Comparison of ENCODE assay signal across 1 cellular context in the genomic region with DNA sequence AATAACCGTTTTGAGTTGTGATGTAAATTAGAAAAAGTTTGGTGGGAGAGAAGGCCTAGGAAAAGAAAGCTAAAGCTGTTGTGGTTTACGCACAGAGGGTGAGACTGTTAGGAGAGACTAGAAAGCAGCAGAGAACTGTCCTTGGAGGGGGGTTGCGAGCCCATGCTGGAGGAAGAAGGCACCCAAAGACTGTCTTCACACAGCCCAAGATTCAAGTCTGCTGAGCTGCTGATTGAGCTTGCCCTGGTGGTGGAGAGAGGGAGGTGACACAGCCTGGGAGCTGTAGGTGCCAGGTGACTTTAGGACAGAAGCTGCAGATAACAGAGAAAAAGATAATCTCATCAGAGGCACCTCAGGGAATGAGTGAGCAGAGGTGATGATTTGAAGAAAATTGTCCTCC.
TF ChIP-seq lines count a peak whose summit lies in the region.

No MANE protein-coding gene starts in this region.

TF ChIP-seq in H1, 55 proteins besides CTCF, POLR2A, EP300 and RAD21:
- TF ChIP-seq GTF2F1 (IDR thresholded peaks at IDR 0.05; ENCODE audit: borderline replicate concordance, low read depth, low read length), result no peak
- no peak for TF ChIP-seq ATF3 (IDR thresholded peaks at IDR 0.05; ENCODE audit: insufficient read depth, low read depth, low read length)
- no peak for TF ChIP-seq SIN3A (conservative IDR thresholded peaks at IDR 0.05 in 1 of 2, IDR thresholded peaks at IDR 0.05 in 1 of 2; ENCODE audit: low read depth in 1 of 2, low read length in 2 of 2)
- TF ChIP-seq, protein P1, sequence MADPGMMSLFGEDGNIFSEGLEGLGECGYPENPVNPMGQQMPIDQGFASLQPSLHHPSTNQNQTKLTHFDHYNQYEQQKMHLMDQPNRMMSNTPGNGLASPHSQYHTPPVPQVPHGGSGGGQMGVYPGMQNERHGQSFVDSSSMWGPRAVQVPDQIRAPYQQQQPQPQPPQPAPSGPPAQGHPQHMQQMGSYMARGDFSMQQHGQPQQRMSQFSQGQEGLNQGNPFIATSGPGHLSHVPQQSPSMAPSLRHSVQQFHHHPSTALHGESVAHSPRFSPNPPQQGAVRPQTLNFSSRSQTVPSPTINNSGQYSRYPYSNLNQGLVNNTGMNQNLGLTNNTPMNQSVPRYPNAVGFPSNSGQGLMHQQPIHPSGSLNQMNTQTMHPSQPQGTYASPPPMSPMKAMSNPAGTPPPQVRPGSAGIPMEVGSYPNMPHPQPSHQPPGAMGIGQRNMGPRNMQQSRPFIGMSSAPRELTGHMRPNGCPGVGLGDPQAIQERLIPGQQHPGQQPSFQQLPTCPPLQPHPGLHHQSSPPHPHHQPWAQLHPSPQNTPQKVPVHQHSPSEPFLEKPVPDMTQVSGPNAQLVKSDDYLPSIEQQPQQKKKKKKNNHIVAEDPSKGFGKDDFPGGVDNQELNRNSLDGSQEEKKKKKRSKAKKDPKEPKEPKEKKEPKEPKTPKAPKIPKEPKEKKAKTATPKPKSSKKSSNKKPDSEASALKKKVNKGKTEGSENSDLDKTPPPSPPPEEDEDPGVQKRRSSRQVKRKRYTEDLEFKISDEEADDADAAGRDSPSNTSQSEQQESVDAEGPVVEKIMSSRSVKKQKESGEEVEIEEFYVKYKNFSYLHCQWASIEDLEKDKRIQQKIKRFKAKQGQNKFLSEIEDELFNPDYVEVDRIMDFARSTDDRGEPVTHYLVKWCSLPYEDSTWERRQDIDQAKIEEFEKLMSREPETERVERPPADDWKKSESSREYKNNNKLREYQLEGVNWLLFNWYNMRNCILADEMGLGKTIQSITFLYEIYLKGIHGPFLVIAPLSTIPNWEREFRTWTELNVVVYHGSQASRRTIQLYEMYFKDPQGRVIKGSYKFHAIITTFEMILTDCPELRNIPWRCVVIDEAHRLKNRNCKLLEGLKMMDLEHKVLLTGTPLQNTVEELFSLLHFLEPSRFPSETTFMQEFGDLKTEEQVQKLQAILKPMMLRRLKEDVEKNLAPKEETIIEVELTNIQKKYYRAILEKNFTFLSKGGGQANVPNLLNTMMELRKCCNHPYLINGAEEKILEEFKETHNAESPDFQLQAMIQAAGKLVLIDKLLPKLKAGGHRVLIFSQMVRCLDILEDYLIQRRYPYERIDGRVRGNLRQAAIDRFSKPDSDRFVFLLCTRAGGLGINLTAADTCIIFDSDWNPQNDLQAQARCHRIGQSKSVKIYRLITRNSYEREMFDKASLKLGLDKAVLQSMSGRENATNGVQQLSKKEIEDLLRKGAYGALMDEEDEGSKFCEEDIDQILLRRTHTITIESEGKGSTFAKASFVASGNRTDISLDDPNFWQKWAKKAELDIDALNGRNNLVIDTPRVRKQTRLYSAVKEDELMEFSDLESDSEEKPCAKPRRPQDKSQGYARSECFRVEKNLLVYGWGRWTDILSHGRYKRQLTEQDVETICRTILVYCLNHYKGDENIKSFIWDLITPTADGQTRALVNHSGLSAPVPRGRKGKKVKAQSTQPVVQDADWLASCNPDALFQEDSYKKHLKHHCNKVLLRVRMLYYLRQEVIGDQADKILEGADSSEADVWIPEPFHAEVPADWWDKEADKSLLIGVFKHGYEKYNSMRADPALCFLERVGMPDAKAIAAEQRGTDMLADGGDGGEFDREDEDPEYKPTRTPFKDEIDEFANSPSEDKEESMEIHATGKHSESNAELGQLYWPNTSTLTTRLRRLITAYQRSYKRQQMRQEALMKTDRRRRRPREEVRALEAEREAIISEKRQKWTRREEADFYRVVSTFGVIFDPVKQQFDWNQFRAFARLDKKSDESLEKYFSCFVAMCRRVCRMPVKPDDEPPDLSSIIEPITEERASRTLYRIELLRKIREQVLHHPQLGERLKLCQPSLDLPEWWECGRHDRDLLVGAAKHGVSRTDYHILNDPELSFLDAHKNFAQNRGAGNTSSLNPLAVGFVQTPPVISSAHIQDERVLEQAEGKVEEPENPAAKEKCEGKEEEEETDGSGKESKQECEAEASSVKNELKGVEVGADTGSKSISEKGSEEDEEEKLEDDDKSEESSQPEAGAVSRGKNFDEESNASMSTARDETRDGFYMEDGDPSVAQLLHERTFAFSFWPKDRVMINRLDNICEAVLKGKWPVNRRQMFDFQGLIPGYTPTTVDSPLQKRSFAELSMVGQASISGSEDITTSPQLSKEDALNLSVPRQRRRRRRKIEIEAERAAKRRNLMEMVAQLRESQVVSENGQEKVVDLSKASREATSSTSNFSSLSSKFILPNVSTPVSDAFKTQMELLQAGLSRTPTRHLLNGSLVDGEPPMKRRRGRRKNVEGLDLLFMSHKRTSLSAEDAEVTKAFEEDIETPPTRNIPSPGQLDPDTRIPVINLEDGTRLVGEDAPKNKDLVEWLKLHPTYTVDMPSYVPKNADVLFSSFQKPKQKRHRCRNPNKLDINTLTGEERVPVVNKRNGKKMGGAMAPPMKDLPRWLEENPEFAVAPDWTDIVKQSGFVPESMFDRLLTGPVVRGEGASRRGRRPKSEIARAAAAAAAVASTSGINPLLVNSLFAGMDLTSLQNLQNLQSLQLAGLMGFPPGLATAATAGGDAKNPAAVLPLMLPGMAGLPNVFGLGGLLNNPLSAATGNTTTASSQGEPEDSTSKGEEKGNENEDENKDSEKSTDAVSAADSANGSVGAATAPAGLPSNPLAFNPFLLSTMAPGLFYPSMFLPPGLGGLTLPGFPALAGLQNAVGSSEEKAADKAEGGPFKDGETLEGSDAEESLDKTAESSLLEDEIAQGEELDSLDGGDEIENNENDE (IDR thresholded peaks at IDR 0.05; ENCODE audit: insufficient replicate concordance, low read length), result no peak
- no peak for TF ChIP-seq HDAC2 (IDR thresholded peaks at IDR 0.05; ENCODE audit: borderline replicate concordance in 1 of 2, low read depth in 2 of 2, low read length in 2 of 2)
- TF ChIP-seq POLR2AphosphoS5 (IDR thresholded peaks at IDR 0.05; ENCODE audit: low read depth, low read length), result no peak
- TF ChIP-seq ZNF274 (IDR thresholded peaks at IDR 0.05; ENCODE audit: borderline replicate concordance, extremely low read depth, low read length), result no peak
- no peak for TF ChIP-seq SP2 (IDR thresholded peaks at IDR 0.05; ENCODE audit: low read length)
- no peak for TF ChIP-seq GABPA (IDR thresholded peaks at IDR 0.05; ENCODE audit: borderline replicate concordance, insufficient read depth, low read length)
- TF ChIP-seq TBP (IDR thresholded peaks at IDR 0.05; ENCODE audit: low read depth, low read length), result no peak
- no peak for TF ChIP-seq KDM4A (IDR thresholded peaks at IDR 0.05; ENCODE audit: low read depth, low read length, severe bottlenecking)
- no peak for TF ChIP-seq CBX8 (IDR thresholded peaks at IDR 0.05; ENCODE audit: borderline replicate concordance, low read depth, low read length)
- no peak for TF ChIP-seq HDAC6 (IDR thresholded peaks at IDR 0.05; ENCODE audit: low read depth, low read length)
- TF ChIP-seq MAFK (IDR thresholded peaks at IDR 0.05; ENCODE audit: low read depth, low read length), result no peak
- no peak for TF ChIP-seq MAX (IDR thresholded peaks at IDR 0.05)
- TF ChIP-seq SIX5 (IDR thresholded peaks at IDR 0.05; ENCODE audit: low read depth, low read length), result no peak
- no peak for TF ChIP-seq BRCA1 (IDR thresholded peaks at IDR 0.05; ENCODE audit: low read depth, low read length)
- TF ChIP-seq EGR1 (IDR thresholded peaks at IDR 0.05; ENCODE audit: borderline replicate concordance, low read depth, low read length), result no peak
- no peak for TF ChIP-seq YY1 (IDR thresholded peaks at IDR 0.05; ENCODE audit: low read depth, low read length)
